In the genomic region with DNA sequence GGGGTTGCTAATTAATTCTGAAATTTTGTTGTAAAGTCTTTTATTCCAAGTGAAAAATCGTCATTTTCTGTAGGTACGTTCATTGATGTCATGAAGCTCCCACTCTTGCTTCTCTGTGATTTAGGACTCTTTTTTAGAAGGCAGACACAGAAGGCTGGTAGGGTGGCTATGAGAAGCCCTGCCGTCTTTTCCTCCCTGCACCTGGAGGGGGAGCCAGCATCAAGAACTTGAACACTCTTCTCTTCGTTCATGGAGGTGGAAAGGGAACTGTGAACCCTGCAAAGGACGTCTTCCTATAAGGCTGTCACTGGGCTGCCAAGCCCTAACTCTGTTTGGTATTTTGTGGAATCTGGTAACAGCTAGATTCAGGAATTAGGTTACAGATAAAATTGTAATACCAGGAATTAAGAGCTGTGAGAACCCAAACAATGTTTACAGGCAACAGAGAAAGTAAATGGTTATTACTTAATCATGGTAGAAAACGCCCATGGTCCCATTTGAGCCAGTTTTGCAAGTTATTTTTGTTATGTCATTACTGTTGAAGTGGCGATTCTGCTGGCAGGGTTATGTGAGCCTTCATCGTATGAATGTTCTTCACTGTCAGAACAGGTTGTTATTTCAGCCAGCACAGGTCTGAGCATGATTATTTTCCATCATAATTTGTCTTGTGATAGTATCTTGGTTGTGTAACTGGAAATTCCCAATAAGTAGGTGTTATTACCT, we compare ENCODE assay signal across 8 cellular contexts.
DNase-seq lines count a peak whose midpoint lies in the region; ATAC-seq and TF ChIP-seq lines count a peak whose summit lies in the region.

No MANE protein-coding gene starts in this region.

- H3K4me3 Mint-ChIP-seq in activated CD8-positive, alpha-beta T cell treated with anti-CD3 and anti-CD28 coated beads for 36 hours = no peak overlapping the region

- no peak overlapping the region for H3K4me3 ChIP-seq in smooth muscle cell

- no peak overlapping the region for H2AFZ ChIP-seq in smooth muscle cell (ENCODE audit: low read depth)

- no peaks in the 10 kb centered on the region for H3K36me3 Mint-ChIP-seq in activated CD8-positive, alpha-beta T cell treated with anti-CD3 and anti-CD28 coated beads for 36 hours (ENCODE audit: low read depth)

- H4K20me1 ChIP-seq in smooth muscle cell (ENCODE audit: low read depth) = no peaks in the 10 kb centered on the region

- H3K27ac ChIP-seq in smooth muscle cell (ENCODE audit: low read depth) = no peak overlapping the region

- 42% methylated on average over 8 of the region's 8 CpGs for WGBS in smooth muscle cell (ENCODE audit: low lambda C conversion rate)

- no peaks in the 10 kb centered on the region for H3F3A ChIP-seq in smooth muscle cell (ENCODE audit: low read depth)

- peaks cover 10% of the 10 kb centered on the region for H3K27me3 Mint-ChIP-seq in activated CD8-positive, alpha-beta T cell treated with anti-CD3 and anti-CD28 coated beads for 36 hours

- intact Hi-C loops in activated CD8-positive, alpha-beta T cell treated with anti-CD3 and anti-CD28 coated beads for 36 hours (cut with micrococcal nuclease) = no loop called here
- intact Hi-C loops in head of caudate nucleus (cut with DNase I) = no loop called here

- POLR2A ChIA-PET in activated CD8-positive, alpha-beta T cell treated with anti-CD3 and anti-CD28 coated beads for 36 hours (lab: Charles Lee) = no interaction called here

- H3K4me1 Mint-ChIP-seq in activated CD8-positive, alpha-beta T cell treated with anti-CD3 and anti-CD28 coated beads for 36 hours (ENCODE audit: low read depth) = no peaks in the 10 kb centered on the region

- H3K36me3 ChIP-seq in smooth muscle cell (ENCODE audit: low read depth) = no peaks in the 10 kb centered on the region

- peak; percentile 99 for ATAC-seq in GM19035 (IDR thresholded peaks at IDR 0.05; ENCODE audit: unreplicated experiment)
- ATAC-seq in HG03045 (IDR thresholded peaks at IDR 0.05; ENCODE audit: unreplicated experiment) = peak; percentile 93
- ATAC-seq in activated CD8-positive, alpha-beta T cell treated with anti-CD3 and anti-CD28 coated beads for 36 hours = peak; percentile 80

- no peaks in the 10 kb centered on the region for H3K4me1 ChIP-seq in smooth muscle cell (ENCODE audit: low read depth)

- peak; percentile 71 for DNase-seq in DMS153 treated with DMSO at 0.1 percent for 48 hours (lab: John Stamatoyannopoulos, UW; ENCODE audit: unreplicated experiment)
- peak; percentile 9 to 31 for DNase-seq in NCI-H1930 (lab: John Stamatoyannopoulos, UW)
- DNase-seq in activated CD8-positive, alpha-beta T cell treated with anti-CD3 and anti-CD28 coated beads for 36 hours = peak; percentile 57
- DNase-seq in head of caudate nucleus = peak in 29 of 42 donors; percentile 4 to 64 (median 28)
- no peak for DNase-seq in smooth muscle cell (lab: John Stamatoyannopoulos, UW; ENCODE audit: unreplicated experiment)
- no peak for DNase-seq in superior temporal gyrus (ENCODE audit: extremely low spot score)

- H3K9ac ChIP-seq in smooth muscle cell (ENCODE audit: low read depth) = no peak overlapping the region

- H3K9me3 ChIP-seq in smooth muscle cell (replicated peaks; ENCODE audit: low read depth) = no peaks in the 10 kb centered on the region

- TF ChIP-seq CTCF in activated CD8-positive, alpha-beta T cell treated with anti-CD3 and anti-CD28 coated beads for 36 hours (IDR thresholded peaks at IDR 0.05) = peak; percentile 54
- TF ChIP-seq CTCF in smooth muscle cell (IDR thresholded peaks at IDR 0.05; ENCODE audit: borderline replicate concordance, insufficient read depth, poor library complexity, severe bottlenecking) = peak; percentile 38

- H3K27ac Mint-ChIP-seq in activated CD8-positive, alpha-beta T cell treated with anti-CD3 and anti-CD28 coated beads for 36 hours = no peak overlapping the region

- H3K79me2 ChIP-seq in smooth muscle cell (ENCODE audit: low read depth) = no peaks in the 10 kb centered on the region

- CTCF ChIA-PET in activated CD8-positive, alpha-beta T cell treated with anti-CD3 and anti-CD28 coated beads for 36 hours (lab: Charles Lee) = interaction anchor here (0.9 to 1.5 kb wide), 5 partner anchors 11 to 195 kb away, joined by 3 to 6 read pairs (median 3); a partner anchor contains a TSS

- H3K9me3 Mint-ChIP-seq in activated CD8-positive, alpha-beta T cell treated with anti-CD3 and anti-CD28 coated beads for 36 hours = no peaks in the 10 kb centered on the region

- H3K4me2 ChIP-seq in smooth muscle cell = no peak overlapping the region

- no peaks in the 10 kb centered on the region for H3K27me3 ChIP-seq in smooth muscle cell (ENCODE audit: low read depth)

Comparison
In these comparisons a context has a peak if more than half of its experiments do, and no peak if none do; other contexts are left out.
1. DNase-seq: peak in DMS153 treated with DMSO at 0.1 percent for 48 hours (single experiment), NCI-H1930 (2 of 2), activated CD8-positive, alpha-beta T cell treated with anti-CD3 and anti-CD28 coated beads for 36 hours (single experiment) and head of caudate nucleus (29 of 42); none in smooth muscle cell (single experiment) and superior temporal gyrus (single experiment).
2. Peak in every context shown above with its lines, with median percentiles within 50 percentile points of each other: ATAC-seq.